Comparison of ENCODE assay signal across 24 cellular contexts in genomic region chr20:62754991-62755356, GRCh38. TPM values are rescaled to one million over a fixed set of nuclear protein-coding genes. Genes with fewer than 3 reads are reported as not detected.
"Had no signal": no experiment of that assay in that cellular context is flagged by ENCODE, and none has a peak within 500 bp of the region (broad histone marks: within the 10 kb centered on the region; RNA-seq: fewer than 3 reads in every experiment).

No MANE protein-coding gene starts in this region.

- H3K27ac ChIP-seq: HL-60, KMS-11 had no signal

- DNase-seq: Kasumi-1, MM.1S, NCI-H1092 treated with DMSO at 0.1 percent for 48 hours, NCI-H1436, NCI-H187, NCI-H2029, NCI-H2081 treated with DMSO at 0.1 percent for 48 hours, NCI-H2171, NCI-H226, NCI-H446, NCI-H510A, NCI-H524 treated with DMSO at 0.1 percent for 48 hours, NCI-H69, NCI-H774, RPMI8226, SHP77, SK-N-SH, SW 1271, T-cell had no signal

- H3K4me2 ChIP-seq: KMS-11, SK-N-SH had no signal

- H3K9me3 ChIP-seq: SK-N-SH had no signal

- H3K9ac ChIP-seq: KMS-11, SK-N-SH had no signal

- H3K9me2 ChIP-seq: SK-N-SH had no signal

- ATAC-seq: K562, T-cell had no signal

- H3K4me3 ChIP-seq: K562 had no signal

RNA-seq across cellular contexts. Expression of gene NTSR1, which starts 46.3 kb away (rescaled TPM):
- total RNA-seq: SK-MEL-5 had no signal
- polyA plus RNA-seq: IgD-negative memory B cell had no signal
